Comparison of ENCODE assay signal across 7 cellular contexts in genomic region chr20:63274381-63275228, GRCh38. TPM values are rescaled to one million over a fixed set of nuclear protein-coding genes. Genes with fewer than 3 reads are reported as not detected.
DNase-seq lines count a peak whose midpoint lies in the region; ATAC-seq and TF ChIP-seq lines count a peak whose summit lies in the region.
"Had no signal": no experiment of that assay in that cellular context is flagged by ENCODE, and none has a peak within 500 bp of the region (broad histone marks: within the 10 kb centered on the region; RNA-seq: fewer than 3 reads in every experiment).

No MANE protein-coding gene starts in this region.

- ATAC-seq in activated naive CD8-positive, alpha-beta T cell treated with anti-CD3 and anti-CD28 coated beads, Interleukin-2, amount 50 U/mL, for 24 hours = no peak
- ATAC-seq in GM21381 (IDR thresholded peaks at IDR 0.05; ENCODE audit: unreplicated experiment) = no peak

- no peak for DNase-seq in activated naive CD8-positive, alpha-beta T cell treated with anti-CD3 and anti-CD28 coated beads, Interleukin-2, amount 50 U/mL, for 24 hours
- DNase-seq in osteocyte (ENCODE audit: extremely low spot score, unreplicated experiment) (no peak), SW 1271 (lab: John Stamatoyannopoulos, UW) (no peak), stomach (no peak)

- 59 to 74% (median 65%) methylated on average over 13 to 17 of the region's 17 CpGs for WGBS in stomach, 5 donors

- H3K4me3 Mint-ChIP-seq in activated naive CD8-positive, alpha-beta T cell treated with anti-CD3 and anti-CD28 coated beads, Interleukin-2, amount 50 U/mL, for 24 hours = peak overlapping the region; percentile 65
- H3K4me3 Mint-ChIP-seq in osteocyte (ENCODE audit: unreplicated experiment) = peak overlapping the region; percentile 53

- H3K27ac Mint-ChIP-seq in activated naive CD8-positive, alpha-beta T cell treated with anti-CD3 and anti-CD28 coated beads, Interleukin-2, amount 50 U/mL, for 24 hours = peak overlapping the region; percentile 27
- H3K27ac Mint-ChIP-seq in osteocyte (ENCODE audit: unreplicated experiment) = peak overlapping the region; percentile 31

- H3K27ac ChIP-seq in HUES6 (ENCODE audit: low read depth, low read length) = no peak overlapping the region
- no peak overlapping the region for H3K27ac ChIP-seq in stomach

- 0 out of 2 replicates have a peak overlapping the region, but pooled peaks have one; percentile 17 for H3K4me3 ChIP-seq in HUES6 (ENCODE audit: low read depth, low read length)
- H3K4me3 ChIP-seq in stomach = peak overlapping the region in 2 of 4 donors; percentile 92 to 98

- H3K9ac ChIP-seq in HUES6 (ENCODE audit: low read length) = no peak overlapping the region

- no peak for TF ChIP-seq EP300 in stomach (IDR thresholded peaks at IDR 0.05)

- no peaks in the 10 kb centered on the region for H3K9me3 Mint-ChIP-seq in activated naive CD8-positive, alpha-beta T cell treated with anti-CD3 and anti-CD28 coated beads, Interleukin-2, amount 50 U/mL, for 24 hours
- H3K9me3 Mint-ChIP-seq in osteocyte (ENCODE audit: unreplicated experiment) = no peaks in the 10 kb centered on the region

- TF ChIP-seq CTCF in osteocyte (IDR thresholded peaks at IDR 0.05) (no peak), stomach (IDR thresholded peaks at IDR 0.05) (no peak)

- intact Hi-C loops in stomach (cut with DNase I; ENCODE audit: low total_unique reads) = no loop called here

- H3K36me3 Mint-ChIP-seq in activated naive CD8-positive, alpha-beta T cell treated with anti-CD3 and anti-CD28 coated beads, Interleukin-2, amount 50 U/mL, for 24 hours (ENCODE audit: low read depth) = peaks cover 4% of the 10 kb centered on the region
- H3K36me3 Mint-ChIP-seq in osteocyte (ENCODE audit: unreplicated experiment) = peaks cover 7% of the 10 kb centered on the region

- H3K9me3 ChIP-seq in HUES6 (ENCODE audit: control insufficient read depth, insufficient read depth, low read depth, low read length) (no peaks in the 10 kb centered on the region), stomach (no peaks in the 10 kb centered on the region)

- no peak for TF ChIP-seq POLR2A in stomach (IDR thresholded peaks at IDR 0.05)

- H3K36me3 ChIP-seq in HUES6 (ENCODE audit: control insufficient read depth, insufficient read depth, low read length) (peaks cover 47% of the 10 kb centered on the region), stomach (peaks cover 38 to 45% (median 43%) of the 10 kb centered on the region in 4 donors)

- no peaks in the 10 kb centered on the region for H3K27me3 ChIP-seq in HUES6 (ENCODE audit: control insufficient read depth, insufficient read depth, low read length)
- H3K27me3 ChIP-seq in stomach = no peaks in the 10 kb centered on the region

- H3K4me1 ChIP-seq in HUES6 (ENCODE audit: control insufficient read depth, insufficient read depth, low read length) (peaks cover 13% of the 10 kb centered on the region; the same call in 1 of the 2 replicates), stomach (peaks cover 21 to 35% (median 29%) of the 10 kb centered on the region in 4 donors)

- peaks cover 21% of the 10 kb centered on the region for H3K4me1 Mint-ChIP-seq in activated naive CD8-positive, alpha-beta T cell treated with anti-CD3 and anti-CD28 coated beads, Interleukin-2, amount 50 U/mL, for 24 hours
- H3K4me1 Mint-ChIP-seq in osteocyte (ENCODE audit: unreplicated experiment) = peaks cover 26% of the 10 kb centered on the region

- H3K27me3 Mint-ChIP-seq in activated naive CD8-positive, alpha-beta T cell treated with anti-CD3 and anti-CD28 coated beads, Interleukin-2, amount 50 U/mL, for 24 hours = no peaks in the 10 kb centered on the region
- H3K27me3 Mint-ChIP-seq in osteocyte (ENCODE audit: unreplicated experiment) = no peaks in the 10 kb centered on the region

RNA-seq across cellular contexts. Expression of gene ARFGAP1, which starts 2.0 kb away (rescaled TPM):
- 116 and 119 TPM in 2 replicates for total RNA-seq in osteocyte
- 100 to 1,000 TPM in 3 of 5 donors, 10 to 100 TPM in 2; 51.3 to 146 (median 100) TPM for total RNA-seq in stomach
- polyA plus RNA-seq in stomach = 10 to 100 TPM; 51.5 to 53.2 (median 51.5) TPM

RNA-seq across cellular contexts. Expression of gene COL20A1, which starts 18.4 kb away (rescaled TPM):
- total RNA-seq in osteocyte (not detected in 2 replicates), stomach (1 to 10 TPM in 1 of 5 donors, not detected in 4; 2.4 TPM)
- polyA plus RNA-seq in stomach = under 1 TPM in 1 of 3 donors, not detected in 2; 0.53 TPM

RNA-seq across cellular contexts. Expression of gene NKAIN4, which starts 20.3 kb away (rescaled TPM):
- total RNA-seq in osteocyte = 0.62 TPM in 1 of 2 replicates, not detected in the other
- 1 to 10 TPM in 1 of 5 donors, not detected in 4; 4.4 TPM for total RNA-seq in stomach
- 1 to 10 TPM in 1 of 3 donors, under 1 TPM in 1, not detected in 1; 0.28 to 1.2 TPM for polyA plus RNA-seq in stomach

RNA-seq across cellular contexts. Expression of gene BIRC7, which starts 38.9 kb away (rescaled TPM):
- total RNA-seq in osteocyte (not detected in 2 replicates), stomach (not detected)
- not detected for polyA plus RNA-seq in stomach
- total RNA-seq: temporal lobe had no signal

RNA-seq across cellular contexts. Expression of gene YTHDF1, which starts 58.7 kb away (rescaled TPM):
- total RNA-seq in osteocyte (44.9 and 46.8 TPM in 2 replicates), stomach (10 to 100 TPM; 20.4 to 41.1 (median 33.3) TPM)
- polyA plus RNA-seq in stomach = 10 to 100 TPM; 17.8 to 19.4 (median 19.3) TPM
